In the genomic region with DNA sequence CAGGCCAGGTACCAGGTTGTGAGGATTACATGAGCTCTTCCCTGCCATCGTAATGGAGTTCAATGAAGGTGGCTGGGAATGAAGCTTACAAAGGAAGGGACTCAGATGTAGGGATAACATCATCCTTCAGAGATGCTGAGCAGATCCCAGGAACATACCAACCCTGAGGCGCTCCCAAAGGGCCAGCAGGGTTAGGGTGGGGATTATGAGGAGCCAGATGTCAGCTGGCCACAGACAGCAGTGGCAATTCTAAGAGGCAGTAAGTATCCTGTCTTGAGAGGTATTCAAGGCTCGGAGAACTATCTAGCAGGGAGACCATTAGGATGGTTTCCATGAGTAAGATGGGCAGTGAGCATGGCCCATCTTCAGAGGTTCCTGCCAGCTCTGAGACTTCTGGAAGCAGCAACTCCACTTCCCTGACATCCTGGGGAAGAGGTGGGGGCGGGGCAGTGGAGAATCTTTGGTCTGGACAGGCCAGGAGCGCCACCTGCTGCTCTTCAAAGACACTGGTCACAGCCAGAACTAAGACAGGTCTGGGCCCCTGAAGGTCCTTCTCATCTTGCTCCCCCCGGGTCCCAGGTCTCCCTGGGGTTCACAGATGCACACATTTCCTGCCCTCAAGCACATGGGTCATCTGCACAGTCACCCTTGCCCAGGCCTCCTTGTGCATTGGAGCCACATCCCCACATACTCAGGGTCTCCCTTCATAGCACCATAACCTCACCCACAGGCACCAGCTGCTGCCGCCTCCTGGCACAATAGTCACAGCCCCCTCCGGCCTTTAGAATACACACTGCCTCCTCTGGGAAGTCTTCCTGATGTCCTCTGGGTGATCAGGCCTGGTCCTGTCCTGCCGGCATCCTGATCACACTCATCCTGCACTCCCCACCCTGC, we compare ENCODE assay signal across 8 cellular contexts. TPM values are rescaled to one million over a fixed set of nuclear protein-coding genes. Genes with fewer than 3 reads are reported as not detected.
DNase-seq lines count a peak whose midpoint lies in the region; ATAC-seq and TF ChIP-seq lines count a peak whose summit lies in the region.

No MANE protein-coding gene starts in this region.

- intact Hi-C loops in PC-3 (cut with micrococcal nuclease) = loop anchor here (1.0 kb wide), 3 partner anchors 110 to 192 kb away; no protein-coding TSS in a partner anchor

- POLR2A ChIA-PET in PC-3 (lab: Charles Lee; ENCODE audit: unreplicated experiment) = no interaction called here

- no peak overlapping the region for H3K9ac ChIP-seq in Karpas-422 (ENCODE audit: low read length)
- H3K9ac ChIP-seq in PC-3 (ENCODE audit: low read length) = no peak overlapping the region

- ATAC-seq in PC-3 (peak; percentile 80), upper lobe of left lung (ENCODE audit: low FRiP score in 2 of 2) (peak; percentile 79 to 81), GM21723 (IDR thresholded peaks at IDR 0.05; ENCODE audit: unreplicated experiment) (no peak)

- H3K4me1 ChIP-seq in Karpas-422 (ENCODE audit: low read length) = no peaks in the 10 kb centered on the region
- H3K4me1 ChIP-seq in PC-3 (ENCODE audit: insufficient read depth, low read length) = peaks cover 10% of the 10 kb centered on the region
- H3K4me1 ChIP-seq in upper lobe of left lung = peaks cover 22 to 43% (median 33%) of the 10 kb centered on the region in 4 donors

- no peak for TF ChIP-seq POLR2A in upper lobe of left lung (IDR thresholded peaks at IDR 0.05)

- TF ChIP-seq CTCF in PC-3 (conservative IDR thresholded peaks at IDR 0.05; ENCODE audit: low read depth, low read length) = peak; percentile 91
- peak; percentile 72 to 94 (median 80) for TF ChIP-seq CTCF in upper lobe of left lung (IDR thresholded peaks at IDR 0.05)

- H2AFZ ChIP-seq in Karpas-422 (ENCODE audit: low read length) (no peak overlapping the region), PC-3 (ENCODE audit: low read length) (no peak overlapping the region)

- CTCF ChIA-PET in PC-3 (lab: Charles Lee) = interaction anchor here (0.6 to 1.2 kb wide), 8 partner anchors 79 to 1664 kb away, joined by 3 to 26 read pairs (median 4); no protein-coding TSS in a partner anchor

- H3K79me2 ChIP-seq in Karpas-422 (ENCODE audit: low read length) (no peaks in the 10 kb centered on the region), PC-3 (ENCODE audit: low read length) (peaks cover 4% of the 10 kb centered on the region; the same call in 1 of the 2 replicates)

- H4K20me1 ChIP-seq in Karpas-422 (ENCODE audit: insufficient read depth, low read depth, low read length) (0 out of 2 replicates have a peak, but pooled peaks cover 5% of the 10 kb centered on the region), PC-3 (ENCODE audit: low read length) (no peaks in the 10 kb centered on the region)

- TF ChIP-seq EP300 in upper lobe of left lung (IDR thresholded peaks at IDR 0.05) = no peak

- H3K4me2 ChIP-seq in Karpas-422 (ENCODE audit: low read depth, low read length, poor library complexity, severe bottlenecking) (no peak overlapping the region), PC-3 (ENCODE audit: low read length) (no peak overlapping the region)

- BruUV-seq in PC-3 (replicated peaks; lab: Mats Ljungman, UMichigan) = no TSS peak

- H3K27ac ChIP-seq in Karpas-422 (ENCODE audit: low read length) = no peak overlapping the region
- no peak overlapping the region for H3K27ac ChIP-seq in PC-3 (ENCODE audit: low read length)
- H3K27ac ChIP-seq in upper lobe of left lung = peak overlapping the region in 1 of 4 donors; percentile 43

- H3K9me2 ChIP-seq in Karpas-422 (replicated peaks; ENCODE audit: insufficient read depth, low read length) (no peaks in the 10 kb centered on the region), PC-3 (replicated peaks; ENCODE audit: low read length) (no peaks in the 10 kb centered on the region)

- H3K27me3 ChIP-seq in Karpas-422 (ENCODE audit: low read length) (no peaks in the 10 kb centered on the region), PC-3 (ENCODE audit: low read length) (no peaks in the 10 kb centered on the region), upper lobe of left lung (peaks cover 0 to 1% (median 0%) of the 10 kb centered on the region in 4 donors)

- WGBS in upper lobe of left lung, 2 donors = 40 to 50% methylated on average over 8 to 9 of the region's 9 CpGs

- H3K9me3 ChIP-seq in Karpas-422 (ENCODE audit: low read length) = no peaks in the 10 kb centered on the region
- no peaks in the 10 kb centered on the region for H3K9me3 ChIP-seq in PC-3 (ENCODE audit: low read length)
- H3K9me3 ChIP-seq in upper lobe of left lung = no peaks in the 10 kb centered on the region

- H3F3A ChIP-seq in PC-3 (ENCODE audit: low read length, unreplicated experiment) = no peaks in the 10 kb centered on the region

- no peak overlapping the region for H3K4me3 ChIP-seq in Karpas-422 (ENCODE audit: low read length)
- H3K4me3 ChIP-seq in PC-3 (ENCODE audit: low read length) = no peak overlapping the region
- H3K4me3 ChIP-seq in upper lobe of left lung = no peak overlapping the region

- H3K36me3 ChIP-seq in Karpas-422 (ENCODE audit: insufficient read depth, low read length) (no peaks in the 10 kb centered on the region), PC-3 (ENCODE audit: low read depth, low read length) (no peaks in the 10 kb centered on the region; the same call in 1 of the 2 replicates), upper lobe of left lung (no peaks in the 10 kb centered on the region)

- DNase-seq in DMS79 (lab: John Stamatoyannopoulos, UW) (peak; percentile 44), Karpas-422 (peak; percentile 82), PC-3 (peak; percentile 80), foreskin melanocyte (peak; percentile 73), nucleus accumbens (lab: John Stamatoyannopoulos, UW) (peak in 53 of 56 donors; percentile 27 to 94 (median 74)), upper lobe of left lung (peak in 1 of 2 donors; percentile 88)
- DNase-seq in activated effector memory CD4-positive, alpha-beta T cell treated with anti-CD3 and anti-CD28 coated beads, Interleukin-2, amount 50 U/mL, for 16 hours = peak; percentile 80

RNA-seq across cellular contexts. Expression of a gene that starts 2.8 kb away (rescaled TPM):
- 0.04 and 0.94 TPM in 2 replicates for total RNA-seq in Karpas-422 (2014; rRNA removed; shearing (Covaris generic); ENCODE audit: low replicate concordance)
- total RNA-seq in PC-3 (2014; rRNA removed) = 10.0 and 20.3 TPM in 2 replicates
- total RNA-seq in upper lobe of left lung = 10 to 100 TPM; 15.8 to 65.8 (median 30.1) TPM
